ENCODE assay signal across 1 cellular context in genomic region chr2:127516031-127516430, GRCh38.
TF ChIP-seq lines count a peak whose summit lies in the region.

No MANE protein-coding gene starts in this region.

TF ChIP-seq in GM12878, 131 proteins besides CTCF, POLR2A, EP300 and RAD21:
- TF ChIP-seq TARDBP (IDR thresholded peaks at IDR 0.05; ENCODE audit: borderline replicate concordance) = no peak
- no peak for TF ChIP-seq NFYA (IDR thresholded peaks at IDR 0.05; ENCODE audit: borderline replicate concordance, low read depth, low read length)
- TF ChIP-seq HCFC1 (IDR thresholded peaks at IDR 0.05; ENCODE audit: low read length) = no peak
- TF ChIP-seq RELA (IDR thresholded peaks at IDR 0.05; ENCODE audit: borderline replicate concordance, partially characterized antibody) = no peak
- TF ChIP-seq SMAD5 (IDR thresholded peaks at IDR 0.05; ENCODE audit: low read depth) = no peak
- TF ChIP-seq ZNF592 (IDR thresholded peaks at IDR 0.05) = no peak
- no peak for TF ChIP-seq SRF (IDR thresholded peaks at IDR 0.05; ENCODE audit: low read depth in 2 of 2, low read length in 2 of 2)
- no peak for TF ChIP-seq SIN3A (IDR thresholded peaks at IDR 0.05; ENCODE audit: low read depth, low read length)
- TF ChIP-seq ZNF622 (IDR thresholded peaks at IDR 0.05) = no peak
- no peak for TF ChIP-seq CREB1 (IDR thresholded peaks at IDR 0.05; ENCODE audit: low read depth)
- TF ChIP-seq JUND (IDR thresholded peaks at IDR 0.05; ENCODE audit: low read depth, low read length) = no peak
- TF ChIP-seq YBX1 (IDR thresholded peaks at IDR 0.05) = no peak
- TF ChIP-seq NR2F1 (conservative IDR thresholded peaks at IDR 0.05) = no peak
- no peak for TF ChIP-seq ATF2 (IDR thresholded peaks at IDR 0.05; ENCODE audit: low read length)
- no peak for TF ChIP-seq POLR2AphosphoS2 (IDR thresholded peaks at IDR 0.05; ENCODE audit: low read depth, low read length)
- TF ChIP-seq MEF2B (IDR thresholded peaks at IDR 0.05; ENCODE audit: partially characterized antibody, poor library complexity, severe bottlenecking) = no peak
